Comparison of ENCODE assay signal across 21 cellular contexts in genomic region chr3:136021798-136022197, GRCh38. TPM values are rescaled to one million over a fixed set of nuclear protein-coding genes. Genes with fewer than 3 reads are reported as not detected.
DNase-seq lines count a peak whose midpoint lies in the region; FAIRE-seq and TF ChIP-seq lines count a peak whose summit lies in the region.
"Had no signal": no experiment of that assay in that cellular context is flagged by ENCODE, and none has a peak within 500 bp of the region (broad histone marks: within the 10 kb centered on the region; RNA-seq: fewer than 3 reads in every experiment).

No MANE protein-coding gene starts in this region.

- no peak overlapping the region for H3K27ac ChIP-seq in astrocyte (ENCODE audit: low read depth, low read length)

- H3K36me3 Mint-ChIP-seq in astrocyte (ENCODE audit: low read depth, unreplicated experiment) = no peaks in the 10 kb centered on the region
- H3K36me3 Mint-ChIP-seq: CD14-positive monocyte had no signal

- peaks cover 7% of the 10 kb centered on the region for H4K20me1 ChIP-seq in astrocyte (ENCODE audit: insufficient read depth, low read length)

- H3K4me3 ChIP-seq in AG10803 (ENCODE audit: low read length) (no peak overlapping the region), astrocyte (ENCODE audit: insufficient read depth, low read depth, low read length) (no peak overlapping the region), HAP-1 (no peak overlapping the region)

- in situ Hi-C loops in HAP-1 (cut with MboI; ENCODE audit: low sequenced_read_pairs) = no loop called here

- H3K4me2 ChIP-seq in astrocyte (ENCODE audit: low read length) = no peak overlapping the region
- H3K4me2 ChIP-seq: SK-N-SH had no signal

- H2AFZ ChIP-seq in astrocyte (ENCODE audit: low read depth, low read length) = no peak overlapping the region

- no peak for TF ChIP-seq CTCF in AG10803 (conservative IDR thresholded peaks at IDR 0.05; ENCODE audit: low read length)
- no peak for TF ChIP-seq CTCF in astrocyte (IDR thresholded peaks at IDR 0.05; ENCODE audit: insufficient read depth, low read depth, low read length)

- DNase-seq in AG10803 (ENCODE audit: low read depth) (peak; percentile 23), HCEC 1CT (peak; percentile 44), astrocyte (ENCODE audit: low read depth) (peak; percentile 29), frontal cortex (ENCODE audit: low spot score in 2 of 2) (no peak), NCI-H1930 (lab: John Stamatoyannopoulos, UW) (no peak), retina (no peak), NCI-H2171 treated with DMSO at 0.1 percent for 48 hours (lab: John Stamatoyannopoulos, UW) (no peak), HAP-1 (ENCODE audit: low spot score in 2 of 2) (no peak)
- DNase-seq: GF-D8, Kasumi-1, MM.1S, NCI-H1092, NCI-H1436 treated with DMSO at 0.1 percent for 48 hours, NCI-H2029, NCI-H226, NCI-H510A treated with DMSO at 0.1 percent for 48 hours, NCI-H748 treated with DMSO at 0.1 percent for 48 hours, SIG-M5, SK-N-SH had no signal

- H3K79me2 ChIP-seq in astrocyte (ENCODE audit: insufficient read depth, low read length) = peaks cover 36% of the 10 kb centered on the region

- no peak overlapping the region for H3K9ac ChIP-seq in astrocyte (ENCODE audit: low read length)
- H3K9ac ChIP-seq: SK-N-SH had no signal

- H3K27me3 ChIP-seq in astrocyte (ENCODE audit: insufficient read depth, low read length) (no peaks in the 10 kb centered on the region), HAP-1 (ENCODE audit: low read depth) (no peaks in the 10 kb centered on the region)

- peaks cover 29% of the 10 kb centered on the region for H3K4me1 Mint-ChIP-seq in astrocyte (ENCODE audit: low read depth, unreplicated experiment)
- H3K4me1 Mint-ChIP-seq: B cell had no signal

- H3K27me3 Mint-ChIP-seq in astrocyte (ENCODE audit: low read depth, unreplicated experiment) = no peaks in the 10 kb centered on the region

- FAIRE-seq in astrocyte (lab: Jason Lieb, UNC) (no peak), frontal cortex (lab: Jason Lieb, UNC) (peak; percentile 13)

- no peak overlapping the region for H3K4me3 Mint-ChIP-seq in astrocyte (ENCODE audit: unreplicated experiment)
- H3K4me3 Mint-ChIP-seq: B cell, CD14-positive monocyte had no signal

- no peaks in the 10 kb centered on the region for H3K36me3 ChIP-seq in astrocyte (ENCODE audit: insufficient read depth, low read length)
- H3K36me3 ChIP-seq in HAP-1 (replicated peaks) = no peaks in the 10 kb centered on the region

- H3K9me3 Mint-ChIP-seq in astrocyte (ENCODE audit: unreplicated experiment) = no peaks in the 10 kb centered on the region

- H3K4me1 ChIP-seq in astrocyte (ENCODE audit: insufficient read depth, low read length) (peaks cover 3% of the 10 kb centered on the region), HAP-1 (no peaks in the 10 kb centered on the region; the same call in 1 of the 2 replicates)

- H3K27ac Mint-ChIP-seq in astrocyte (ENCODE audit: unreplicated experiment) = peak overlapping the region; percentile 55
- H3K27ac Mint-ChIP-seq: B cell, CD14-positive monocyte had no signal

- H3K9me3 ChIP-seq in astrocyte (ENCODE audit: insufficient read depth, low read depth, low read length) = no peaks in the 10 kb centered on the region
- H3K9me3 ChIP-seq in HAP-1 = no peaks in the 10 kb centered on the region
- H3K9me3 ChIP-seq: SK-N-SH had no signal

RNA-seq across cellular contexts. Expression of gene PPP2R3A, which starts 56.3 kb away (rescaled TPM):
- total RNA-seq in astrocyte (18.7 and 19.5 TPM in 2 replicates), frontal cortex (36.3 TPM)

Comparison
In these comparisons a context has a peak if more than half of its experiments do, and no peak if none do; other contexts are left out.
1. DNase-seq: peak in AG10803 (single experiment), HCEC 1CT (single experiment) and astrocyte (single experiment); none in frontal cortex (0 of 2), NCI-H1930 (0 of 2), retina (single experiment), NCI-H2171 treated with DMSO at 0.1 percent for 48 hours (single experiment) and HAP-1 (0 of 2).